In the genomic region with DNA sequence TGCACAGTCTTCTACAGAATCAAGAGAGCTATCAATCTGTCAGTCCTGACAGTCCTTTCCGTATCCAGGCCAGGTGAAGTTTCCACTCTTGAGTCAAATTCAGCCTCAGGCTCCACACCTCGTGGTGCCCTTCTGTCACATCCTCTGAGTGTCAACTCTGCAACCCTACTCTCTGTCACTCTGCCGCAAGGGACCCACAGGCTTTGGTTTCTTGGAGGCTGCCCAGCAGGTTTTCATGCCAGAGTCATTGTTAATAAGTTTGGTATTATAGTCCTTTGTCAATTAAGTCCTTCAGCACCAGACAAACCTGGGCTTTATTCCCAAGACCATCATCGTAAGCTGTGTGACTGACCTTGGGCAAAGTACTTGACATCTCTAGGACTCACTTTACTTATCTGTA, we compare ENCODE assay signal across 32 cellular contexts.
DNase-seq lines count a peak whose midpoint lies in the region; ATAC-seq, FAIRE-seq and TF ChIP-seq lines count a peak whose summit lies in the region.
"Had no signal": no experiment of that assay in that cellular context is flagged by ENCODE, and none has a peak within 500 bp of the region (broad histone marks: within the 10 kb centered on the region; RNA-seq: fewer than 3 reads in every experiment).

No MANE protein-coding gene starts in this region.

- ATAC-seq in left ventricle myocardium superior, result peak; percentile 66
- ATAC-seq: A549; CD8-positive, alpha-beta T cell; GM12878; K562; Right ventricle myocardium inferior; SK-N-SH treated with all-trans-retinoic acid at 6 μM for 48 hours had no signal

- intact Hi-C loops in left ventricle myocardium superior (cut with micrococcal nuclease) (no loop called here), cardiac septum (cut with DNase I) (no loop called here), adrenal gland (cut with DNase I) (no loop called here)

- DNase-seq in left ventricle myocardium superior, result no peak
- no peak for DNase-seq in cardiac septum (ENCODE audit: low spot score)
- peak; percentile 82 for DNase-seq in NCI-H82 (lab: John Stamatoyannopoulos, UW)
- DNase-seq in kidney tubule cell (ENCODE audit: low spot score), result peak; percentile 47
- no peak for DNase-seq in H54 (ENCODE audit: insufficient read length, low spot score)
- DNase-seq in CD1c-positive myeloid dendritic cell (ENCODE audit: extremely low spot score), result no peak
- no peak for DNase-seq in adrenal gland
- DNase-seq: AML-193; C1 segment of cervical spinal cord; Caco-2; CD8-positive, alpha-beta T cell; DMS 273 treated with DMSO at 0.1 percent for 48 hours; DMS79; EL; GDM1; GM23248; H9; Kasumi-1; NCI-H1092 treated with DMSO at 0.1 percent for 48 hours; NCI-H187; NCI-H2107; NCI-H510A; NCI-H69; NK-92 treated with Interleukin-12 subunit alpha and Interleukin-12 subunit beta, amount 100 ng/mL, for 24 hours; PC-9; SJCRH30 had no signal

- H3K27ac ChIP-seq in adrenal gland, result no peak overlapping the region
- H3K27ac ChIP-seq: A549, GM23248, PC-9, SJCRH30 had no signal

- no peak overlapping the region for H3K4me3 ChIP-seq in adrenal gland
- H3K4me3 ChIP-seq: A549, GM12878, GM23248, K562, PC-9, SJCRH30 had no signal

- H3K9me3 ChIP-seq in adrenal gland (replicated peaks in 1 of 3), result no peaks in the 10 kb centered on the region
- H3K9me3 ChIP-seq: A549, Caco-2, SJCRH30 had no signal

- no peaks in the 10 kb centered on the region for H3K4me1 ChIP-seq in adrenal gland (replicated peaks in 1 of 2)
- H3K4me1 ChIP-seq: A549, Caco-2, SJCRH30 had no signal

- 71 to 90% (median 75%) methylated on average over 3 to 4 of the region's 4 CpGs for WGBS in adrenal gland, 4 donors

- no peak for TF ChIP-seq CTCF in adrenal gland (IDR thresholded peaks at IDR 0.05)

- H3K27me3 ChIP-seq in adrenal gland, result peaks cover 9% of the 10 kb centered on the region
- H3K27me3 ChIP-seq: SJCRH30 had no signal

- TF ChIP-seq POLR2A in H54 (IDR thresholded peaks at IDR 0.05; ENCODE audit: low read depth, low read length), result no peak
- TF ChIP-seq POLR2A in adrenal gland (IDR thresholded peaks at IDR 0.05), result no peak

- H3K36me3 ChIP-seq in adrenal gland (replicated peaks in 1 of 2), result no peaks in the 10 kb centered on the region
- H3K36me3 ChIP-seq: SJCRH30 had no signal

- no peak for FAIRE-seq in H54 (lab: Jason Lieb, UNC)
- FAIRE-seq: GM12878, HTR-8/SVneo, K562 had no signal

Comparison
In these comparisons a context has a peak if more than half of its experiments do, and no peak if none do; other contexts are left out.
1. DNase-seq: peak in NCI-H82 (single experiment) and kidney tubule cell (single experiment); none in left ventricle myocardium superior (single experiment), cardiac septum (single experiment), H54 (single experiment), CD1c-positive myeloid dendritic cell (single experiment) and adrenal gland (0 of 7).